14 cellular contexts compared by ENCODE assay signal in genomic region chr4:149113804-149114430, GRCh38.
A peak's percentile ranks its signal among the peaks of the same experiment; 100 is the strongest.
DNase-seq lines count a peak whose midpoint lies in the region; ATAC-seq, FAIRE-seq and TF ChIP-seq lines count a peak whose summit lies in the region.
"Had no signal": no experiment of that assay in that cellular context is flagged by ENCODE, and none has a peak within 500 bp of the region (broad histone marks: within the 10 kb centered on the region; RNA-seq: fewer than 3 reads in every experiment).

No MANE protein-coding gene starts in this region.

- no peak for ATAC-seq in GM19452 (IDR thresholded peaks at IDR 0.05; ENCODE audit: unreplicated experiment)
- no peak for ATAC-seq in GM18517 (IDR thresholded peaks at IDR 0.05; ENCODE audit: unreplicated experiment)
- ATAC-seq in esophagus mucosa = no peak
- ATAC-seq: A549; activated CD8-positive, alpha-beta memory T cell treated with anti-CD3 and anti-CD28 coated beads, Interleukin-2, amount 10 ng/mL, durations not matched to agents 7 days and 5 days had no signal

- peaks cover 34% of the 10 kb centered on the region for H3K4me1 Mint-ChIP-seq in astrocyte (ENCODE audit: low read depth, unreplicated experiment)
- H3K4me1 Mint-ChIP-seq: activated CD8-positive, alpha-beta memory T cell treated with anti-CD3 and anti-CD28 coated beads, Interleukin-2, amount 10 ng/mL, durations not matched to agents 7 days and 5 days; central memory CD8-positive, alpha-beta T cell had no signal

- H3K9me3 ChIP-seq in astrocyte (ENCODE audit: insufficient read depth, low read depth, low read length) = no peaks in the 10 kb centered on the region
- H3K9me3 ChIP-seq: A549 had no signal

- no peak overlapping the region for H2AFZ ChIP-seq in astrocyte (ENCODE audit: low read depth, low read length)

- in situ Hi-C loops in ACHN (cut with HindIII; ENCODE audit: low pct_ligation_motif_present, low pct_unique_long_range_greater_than_20kb, low sequenced_read_pairs) = no loop called here

- no peak overlapping the region for H3K4me3 Mint-ChIP-seq in astrocyte (ENCODE audit: unreplicated experiment)
- H3K4me3 Mint-ChIP-seq: activated CD8-positive, alpha-beta memory T cell treated with anti-CD3 and anti-CD28 coated beads, Interleukin-2, amount 10 ng/mL, durations not matched to agents 7 days and 5 days; activated naive CD4-positive, alpha-beta T cell treated with anti-CD3 and anti-CD28 coated beads for 36 hours; central memory CD8-positive, alpha-beta T cell had no signal

- peak overlapping the region; percentile 59 for H3K27ac ChIP-seq in astrocyte (ENCODE audit: low read depth, low read length)
- H3K27ac ChIP-seq: A549, epithelial cell of prostate had no signal

- H3K4me3 ChIP-seq in astrocyte (ENCODE audit: insufficient read depth, low read depth, low read length) = no peak overlapping the region
- H3K4me3 ChIP-seq: A549 had no signal

- peaks cover 16% of the 10 kb centered on the region for H3K4me1 ChIP-seq in astrocyte (ENCODE audit: insufficient read depth, low read length)
- H3K4me1 ChIP-seq: A549 had no signal

- FAIRE-seq in astrocyte (lab: Jason Lieb, UNC) = peak; percentile 94
- FAIRE-seq: A549, D721Med had no signal

- peak overlapping the region; percentile 39 for H3K4me2 ChIP-seq in astrocyte (ENCODE audit: low read length)
- H3K4me2 ChIP-seq: A549 had no signal

- no peak overlapping the region for H3K9ac ChIP-seq in astrocyte (ENCODE audit: low read length)

- no peaks in the 10 kb centered on the region for H3K79me2 ChIP-seq in astrocyte (ENCODE audit: insufficient read depth, low read length)

- peak overlapping the region; percentile 3 for H3K27ac Mint-ChIP-seq in astrocyte (ENCODE audit: unreplicated experiment)
- H3K27ac Mint-ChIP-seq: activated CD8-positive, alpha-beta memory T cell treated with anti-CD3 and anti-CD28 coated beads, Interleukin-2, amount 10 ng/mL, durations not matched to agents 7 days and 5 days; activated naive CD4-positive, alpha-beta T cell treated with anti-CD3 and anti-CD28 coated beads for 36 hours had no signal

- no peaks in the 10 kb centered on the region for H3K36me3 Mint-ChIP-seq in astrocyte (ENCODE audit: low read depth, unreplicated experiment)
- H3K36me3 Mint-ChIP-seq: activated CD8-positive, alpha-beta memory T cell treated with anti-CD3 and anti-CD28 coated beads, Interleukin-2, amount 10 ng/mL, durations not matched to agents 7 days and 5 days had no signal

- peak; percentile 42 for DNase-seq in ACHN
- peak; percentile 72 for DNase-seq in HS-5 (ENCODE audit: low read depth)
- peak; percentile 89 for DNase-seq in astrocyte (ENCODE audit: low read depth)
- DNase-seq in glomerular visceral epithelial cell (ENCODE audit: extremely low spot score) = peak; percentile 51
- DNase-seq in T-helper 1 cell = no peak
- DNase-seq: activated CD8-positive, alpha-beta memory T cell treated with anti-CD3 and anti-CD28 coated beads, Interleukin-2, amount 10 ng/mL, durations not matched to agents 7 days and 5 days; activated naive CD4-positive, alpha-beta T cell treated with anti-CD3 and anti-CD28 coated beads for 36 hours had no signal

- H4K20me1 ChIP-seq in astrocyte (ENCODE audit: insufficient read depth, low read length) = no peaks in the 10 kb centered on the region

- no peaks in the 10 kb centered on the region for H3K27me3 Mint-ChIP-seq in astrocyte (ENCODE audit: low read depth, unreplicated experiment)
- H3K27me3 Mint-ChIP-seq: activated CD8-positive, alpha-beta memory T cell treated with anti-CD3 and anti-CD28 coated beads, Interleukin-2, amount 10 ng/mL, durations not matched to agents 7 days and 5 days; central memory CD8-positive, alpha-beta T cell had no signal

- H3K36me3 ChIP-seq in astrocyte (ENCODE audit: insufficient read depth, low read length) = no peaks in the 10 kb centered on the region

- no peak for TF ChIP-seq CTCF in astrocyte (IDR thresholded peaks at IDR 0.05; ENCODE audit: insufficient read depth, low read depth, low read length)

- peaks cover 2% of the 10 kb centered on the region for H3K9me3 Mint-ChIP-seq in astrocyte (ENCODE audit: unreplicated experiment)
- H3K9me3 Mint-ChIP-seq: activated naive CD4-positive, alpha-beta T cell treated with anti-CD3 and anti-CD28 coated beads for 36 hours had no signal

- no peaks in the 10 kb centered on the region for H3K27me3 ChIP-seq in astrocyte (ENCODE audit: insufficient read depth, low read length)

Comparison
In these comparisons a context has a peak if more than half of its experiments do, and no peak if none do; other contexts are left out.
1. DNase-seq: peak in ACHN (single experiment), HS-5 (single experiment), astrocyte (single experiment) and glomerular visceral epithelial cell (single experiment); none in T-helper 1 cell (0 of 5).